In the genomic region with DNA sequence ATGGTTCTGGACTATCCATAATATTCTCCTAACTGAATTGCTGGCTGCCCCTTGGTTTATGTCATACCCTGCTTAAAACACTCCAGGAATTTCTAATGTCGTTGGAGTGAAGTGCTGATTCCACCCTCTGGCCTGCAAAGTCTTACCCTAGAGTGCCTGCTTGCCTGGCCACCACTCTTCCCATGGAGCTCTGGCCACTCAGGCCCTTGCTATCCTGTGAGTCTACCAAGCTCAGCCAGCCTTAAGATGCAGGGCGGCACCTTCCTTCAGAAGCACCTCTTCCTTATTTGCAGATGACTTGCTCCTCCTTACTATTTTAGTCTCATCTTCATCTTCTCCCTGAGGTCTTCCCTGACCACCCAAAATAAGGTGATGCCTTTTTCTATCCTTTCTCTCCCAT, we compare ENCODE assay signal across 22 cellular contexts. TPM values are rescaled to one million over a fixed set of nuclear protein-coding genes. Genes with fewer than 3 reads are reported as not detected.
"Had no signal": no experiment of that assay in that cellular context is flagged by ENCODE, and none has a peak within 500 bp of the region (broad histone marks: within the 10 kb centered on the region; RNA-seq: fewer than 3 reads in every experiment).

No MANE protein-coding gene starts in this region.

- H3K4me3 Mint-ChIP-seq: immature natural killer cell; naive thymus-derived CD4-positive, alpha-beta T cell; nephron progenitor cell had no signal

- H3K4me1 ChIP-seq: heart right ventricle had no signal

- ATAC-seq: heart right ventricle; left cardiac atrium; left ventricle myocardium superior; naive thymus-derived CD4-positive, alpha-beta T cell; sciatic nerve had no signal

- H3K4me3 ChIP-seq: coronary artery, heart right ventricle, lung, skin epidermis had no signal

- H3K9me3 Mint-ChIP-seq: naive thymus-derived CD4-positive, alpha-beta T cell; nephron progenitor cell had no signal

- H3K27ac Mint-ChIP-seq: immature natural killer cell; naive thymus-derived CD4-positive, alpha-beta T cell; nephron progenitor cell had no signal

- H3K9me3 ChIP-seq: heart right ventricle had no signal

- DNase-seq: effector CD4-positive, alpha-beta T cell; heart right ventricle; immature natural killer cell; kidney; left cardiac atrium; left ventricle myocardium superior; naive thymus-derived CD4-positive, alpha-beta T cell; nephron progenitor cell; posterior cingulate gyrus; stimulated activated CD4-positive, alpha-beta T cell treated with anti-CD3 and anti-CD28 coated beads, Interleukin-12 subunit alpha, Interleukin-12 subunit beta, amount 100 ng/mL, for 4 hours; stimulated activated CD4-positive, alpha-beta T cell treated with anti-CD3 and anti-CD28 coated beads, Interleukin-2, amount 100 ng/mL, for 48 hours; stimulated activated naive CD4-positive, alpha-beta T cell treated with Interleukin-2 at 50 U/mL for 16 hours; trophoblast cell had no signal

- H3K27ac ChIP-seq: coronary artery, heart right ventricle, skin epidermis had no signal

- FAIRE-seq: frontal cortex, kidney had no signal

- H3K4me1 Mint-ChIP-seq: immature natural killer cell; naive thymus-derived CD4-positive, alpha-beta T cell; nephron progenitor cell had no signal

- H3K36me3 ChIP-seq: heart right ventricle had no signal

- H3K36me3 Mint-ChIP-seq: immature natural killer cell; naive thymus-derived CD4-positive, alpha-beta T cell had no signal

RNA-seq across cellular contexts. Expression of gene SLC6A15, which starts 35.3 kb away (rescaled TPM):
- total RNA-seq: chondrocyte; heart right ventricle; mesenteric fat pad; mononuclear cell; naive thymus-derived CD4-positive, alpha-beta T cell; osteocyte had no signal
- polyA plus RNA-seq: heart right ventricle; immature natural killer cell; naive thymus-derived CD4-positive, alpha-beta T cell had no signal
